22 cellular contexts compared by ENCODE assay signal in genomic region chr6:120875900-120876299, GRCh38.
DNase-seq lines count a peak whose midpoint lies in the region; ATAC-seq and TF ChIP-seq lines count a peak whose summit lies in the region.
"Had no signal": no experiment of that assay in that cellular context is flagged by ENCODE, and none has a peak within 500 bp of the region (broad histone marks: within the 10 kb centered on the region; RNA-seq: fewer than 3 reads in every experiment).

No MANE protein-coding gene starts in this region.

- ATAC-seq in GM19324 (IDR thresholded peaks at IDR 0.05; ENCODE audit: low FRiP score, unreplicated experiment) (peak; percentile 47), GM21825 (IDR thresholded peaks at IDR 0.05; ENCODE audit: unreplicated experiment) (peak; percentile 48), HG03342 (IDR thresholded peaks at IDR 0.05; ENCODE audit: unreplicated experiment) (peak; percentile 47), upper lobe of right lung (no peak), HG03045 (IDR thresholded peaks at IDR 0.05; ENCODE audit: unreplicated experiment) (no peak)
- ATAC-seq in naive thymus-derived CD4-positive, alpha-beta T cell: no peak
- ATAC-seq: activated T-helper 17 cell treated with anti-CD3 and anti-CD28 coated beads, Interleukin-2, amount 50 U/mL, for 72 hours; effector memory CD8-positive, alpha-beta T cell; HCT116; K562; mucosa of descending colon; right lobe of liver had no signal

- intact Hi-C loops in upper lobe of right lung (cut with DNase I): no loop called here
- intact Hi-C loops in naive thymus-derived CD4-positive, alpha-beta T cell (cut with micrococcal nuclease): no loop called here

- H3K4me1 ChIP-seq in upper lobe of right lung: no peaks in the 10 kb centered on the region
- H3K4me1 ChIP-seq in naive thymus-derived CD4-positive, alpha-beta T cell (ENCODE audit: control insufficient read depth in 2 of 2, insufficient read depth in 2 of 2, low read length in 2 of 2): no peaks in the 10 kb centered on the region
- H3K4me1 ChIP-seq: adrenal gland, right lobe of liver had no signal

- TF ChIP-seq CTCF in upper lobe of right lung (IDR thresholded peaks at IDR 0.05): no peak

- peaks cover 0 to 6% (median 0%) of the 10 kb centered on the region in 11 donors for H3K9me3 Mint-ChIP-seq in naive thymus-derived CD4-positive, alpha-beta T cell
- H3K9me3 Mint-ChIP-seq: activated T-helper 17 cell treated with anti-CD3 and anti-CD28 coated beads, Interleukin-2, amount 50 U/mL, for 72 hours had no signal

- no peaks in the 10 kb centered on the region for H3K36me3 ChIP-seq in upper lobe of right lung
- H3K36me3 ChIP-seq in naive thymus-derived CD4-positive, alpha-beta T cell (ENCODE audit: control insufficient read depth in 2 of 3, insufficient read depth in 3 of 3, low read length in 3 of 3): no peaks in the 10 kb centered on the region
- H3K36me3 ChIP-seq: adrenal gland, right lobe of liver, thoracic aorta had no signal

- H3K9me3 ChIP-seq in upper lobe of right lung: no peaks in the 10 kb centered on the region
- no peaks in the 10 kb centered on the region for H3K9me3 ChIP-seq in naive thymus-derived CD4-positive, alpha-beta T cell (ENCODE audit: control insufficient read depth in 2 of 3, low read length in 3 of 3)
- H3K9me3 ChIP-seq: adrenal gland, mucosa of descending colon, right lobe of liver, thoracic aorta had no signal

- POLR2A ChIA-PET in naive thymus-derived CD4-positive, alpha-beta T cell (lab: Charles Lee): no interaction called here

- CTCF ChIA-PET in naive thymus-derived CD4-positive, alpha-beta T cell (lab: Charles Lee): no interaction called here

- no peak overlapping the region for H3K27ac ChIP-seq in upper lobe of right lung
- H3K27ac ChIP-seq in naive thymus-derived CD4-positive, alpha-beta T cell (ENCODE audit: low read depth, low read length): no peak overlapping the region
- H3K27ac ChIP-seq: adrenal gland, C4-2B, right lobe of liver, thoracic aorta had no signal

- no peak overlapping the region for H3K4me3 Mint-ChIP-seq in naive thymus-derived CD4-positive, alpha-beta T cell
- H3K4me3 Mint-ChIP-seq: activated T-helper 17 cell treated with anti-CD3 and anti-CD28 coated beads, Interleukin-2, amount 50 U/mL, for 72 hours; effector memory CD8-positive, alpha-beta T cell had no signal

- DNase-seq in upper lobe of right lung (no peak), cerebellum (ENCODE audit: low spot score) (no peak)
- DNase-seq in naive thymus-derived CD4-positive, alpha-beta T cell: no peak
- DNase-seq: activated CD8-positive, alpha-beta memory T cell treated with anti-CD3 and anti-CD28 coated beads for 24 hours; adrenal gland; central memory CD4-positive, alpha-beta T cell; effector memory CD8-positive, alpha-beta T cell; hippocampal formation; mucosa of descending colon; NCI-H2171 treated with DMSO at 0.1 percent for 48 hours; nucleus accumbens; right lobe of liver; RPMI8226 had no signal

- no peaks in the 10 kb centered on the region for H3K27me3 ChIP-seq in upper lobe of right lung
- H3K27me3 ChIP-seq in naive thymus-derived CD4-positive, alpha-beta T cell (ENCODE audit: control insufficient read depth in 2 of 2, insufficient read depth in 2 of 2, low read length in 2 of 2): no peaks in the 10 kb centered on the region
- H3K27me3 ChIP-seq: adrenal gland, right lobe of liver had no signal

- no peaks in the 10 kb centered on the region for H3K36me3 Mint-ChIP-seq in naive thymus-derived CD4-positive, alpha-beta T cell

- no peak overlapping the region for H3K4me3 ChIP-seq in upper lobe of right lung
- no peak overlapping the region for H3K4me3 ChIP-seq in naive thymus-derived CD4-positive, alpha-beta T cell (ENCODE audit: low read length)
- H3K4me3 ChIP-seq: adrenal gland, K562, mucosa of descending colon, right lobe of liver, thoracic aorta had no signal

- no peaks in the 10 kb centered on the region for H3K4me1 Mint-ChIP-seq in naive thymus-derived CD4-positive, alpha-beta T cell
- H3K4me1 Mint-ChIP-seq: activated T-helper 17 cell treated with anti-CD3 and anti-CD28 coated beads, Interleukin-2, amount 50 U/mL, for 72 hours had no signal

- no peak overlapping the region for H3K27ac Mint-ChIP-seq in naive thymus-derived CD4-positive, alpha-beta T cell
- H3K27ac Mint-ChIP-seq: activated T-helper 17 cell treated with anti-CD3 and anti-CD28 coated beads, Interleukin-2, amount 50 U/mL, for 72 hours; effector memory CD8-positive, alpha-beta T cell had no signal

- no peaks in the 10 kb centered on the region for H3K27me3 Mint-ChIP-seq in naive thymus-derived CD4-positive, alpha-beta T cell
- H3K27me3 Mint-ChIP-seq: activated T-helper 17 cell treated with anti-CD3 and anti-CD28 coated beads, Interleukin-2, amount 50 U/mL, for 72 hours; effector memory CD8-positive, alpha-beta T cell had no signal

Comparison
In these comparisons a context has a peak if more than half of its experiments do, and no peak if none do; other contexts are left out.
1. ATAC-seq: peak in GM19324 (single experiment), GM21825 (single experiment) and HG03342 (single experiment); none in upper lobe of right lung (single experiment), HG03045 (single experiment) and naive thymus-derived CD4-positive, alpha-beta T cell (single experiment).